In the genomic region with DNA sequence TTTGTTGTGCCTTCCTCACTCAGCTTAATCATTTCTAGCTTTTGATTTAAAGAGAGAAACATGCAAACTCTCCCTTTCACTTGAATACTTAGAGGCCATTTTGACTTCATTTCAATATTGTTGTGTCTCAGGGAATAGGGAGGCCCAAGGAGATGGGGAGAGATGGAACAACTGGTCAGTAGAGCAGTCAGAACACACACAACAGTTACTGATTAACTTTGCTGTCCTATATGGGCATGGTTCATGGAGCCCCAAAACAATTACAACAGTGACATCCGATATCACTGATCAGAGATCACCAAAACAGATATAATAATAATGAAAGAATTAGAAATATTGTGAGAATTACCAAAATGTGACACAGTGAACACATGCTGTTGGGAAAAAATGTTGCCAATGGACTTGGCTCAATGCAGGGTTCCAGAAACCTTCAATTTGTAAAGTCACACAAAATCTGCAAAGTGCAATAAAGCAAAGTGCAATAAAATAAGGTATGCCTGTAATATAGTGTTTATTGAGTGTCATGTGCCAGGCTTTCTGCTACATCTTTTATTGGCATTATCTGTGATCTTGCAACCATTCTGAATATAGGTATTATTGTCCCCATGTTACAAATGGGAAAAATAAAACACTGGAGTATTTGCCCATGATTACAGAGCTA, we compare ENCODE assay signal across 14 cellular contexts. TPM values are rescaled to one million over a fixed set of nuclear protein-coding genes. Genes with fewer than 3 reads are reported as not detected.
DNase-seq lines count a peak whose midpoint lies in the region; ATAC-seq and TF ChIP-seq lines count a peak whose summit lies in the region.
"Had no signal": no experiment of that assay in that cellular context is flagged by ENCODE, and none has a peak within 500 bp of the region (broad histone marks: within the 10 kb centered on the region; RNA-seq: fewer than 3 reads in every experiment).

No MANE protein-coding gene starts in this region.

- peak overlapping the region; percentile 30 for H3K27ac Mint-ChIP-seq in endothelial cell (ENCODE audit: unreplicated experiment)
- no peak overlapping the region for H3K27ac Mint-ChIP-seq in activated T-helper 2 cell treated with anti-CD3 and anti-CD28 coated beads, Interferon-gamma antibody, Interleukin-2, Interleukin-4, amounts not matched to agents 10 μg/mL and 5 μg/mL and 100 μg/mL, durations not matched to agents 14 hours and 24 hours and 36 hours
- H3K27ac Mint-ChIP-seq: B cell; CD8-positive, alpha-beta T cell; GM23338; IgD-negative memory B cell had no signal

- peaks cover 3% of the 10 kb centered on the region for H3K9me3 ChIP-seq in mucosa of descending colon

- DNase-seq in DMS53 (lab: John Stamatoyannopoulos, UW) = peak; percentile 48
- no peak for DNase-seq in DMS53 treated with DMSO at 0.1 percent for 48 hours (lab: John Stamatoyannopoulos, UW; ENCODE audit: unreplicated experiment)
- DNase-seq in endothelial cell (ENCODE audit: low spot score) = no peak
- DNase-seq in mucosa of descending colon = no peak
- no peak for DNase-seq in activated T-helper 2 cell treated with anti-CD3 and anti-CD28 coated beads, Interferon-gamma antibody, Interleukin-2, Interleukin-4, amounts not matched to agents 10 μg/mL and 5 μg/mL and 100 μg/mL, durations not matched to agents 14 hours and 24 hours and 36 hours (ENCODE audit: low spot score)
- DNase-seq in OCI-M1 (lab: John Stamatoyannopoulos, UW) = no peak
- DNase-seq: Calu3; CD8-positive, alpha-beta T cell; HCEC 1CT had no signal

- ATAC-seq in mucosa of descending colon (peak; percentile 64), GM19324 (IDR thresholded peaks at IDR 0.05; ENCODE audit: low FRiP score, unreplicated experiment) (no peak)
- ATAC-seq: CD8-positive, alpha-beta T cell; GM23338 had no signal

- H3K4me3 Mint-ChIP-seq in endothelial cell (ENCODE audit: unreplicated experiment) = no peak overlapping the region
- H3K4me3 Mint-ChIP-seq in activated T-helper 2 cell treated with anti-CD3 and anti-CD28 coated beads, Interferon-gamma antibody, Interleukin-2, Interleukin-4, amounts not matched to agents 10 μg/mL and 5 μg/mL and 100 μg/mL, durations not matched to agents 14 hours and 24 hours and 36 hours (ENCODE audit: low read depth) = no peak overlapping the region
- H3K4me3 Mint-ChIP-seq: B cell; CD8-positive, alpha-beta T cell; GM23338; IgD-negative memory B cell had no signal

- no peaks in the 10 kb centered on the region for H3K36me3 Mint-ChIP-seq in endothelial cell (ENCODE audit: low read depth, unreplicated experiment)
- no peaks in the 10 kb centered on the region for H3K36me3 Mint-ChIP-seq in activated T-helper 2 cell treated with anti-CD3 and anti-CD28 coated beads, Interferon-gamma antibody, Interleukin-2, Interleukin-4, amounts not matched to agents 10 μg/mL and 5 μg/mL and 100 μg/mL, durations not matched to agents 14 hours and 24 hours and 36 hours (ENCODE audit: low read depth)
- H3K36me3 Mint-ChIP-seq: CD8-positive, alpha-beta T cell; IgD-negative memory B cell had no signal

- TF ChIP-seq CTCF in endothelial cell (IDR thresholded peaks at IDR 0.05; ENCODE audit: unreplicated experiment) (no peak), mucosa of descending colon (IDR thresholded peaks at IDR 0.05) (no peak)

- H3K9me3 Mint-ChIP-seq in endothelial cell (ENCODE audit: unreplicated experiment) = no peaks in the 10 kb centered on the region
- H3K9me3 Mint-ChIP-seq in activated T-helper 2 cell treated with anti-CD3 and anti-CD28 coated beads, Interferon-gamma antibody, Interleukin-2, Interleukin-4, amounts not matched to agents 10 μg/mL and 5 μg/mL and 100 μg/mL, durations not matched to agents 14 hours and 24 hours and 36 hours = peaks cover 13% of the 10 kb centered on the region

- H3K4me1 ChIP-seq in mucosa of descending colon (ENCODE audit: low read depth) = peaks cover 40% of the 10 kb centered on the region
- H3K4me1 ChIP-seq: BLaER1 treated with 17β-estradiol and CSF1 and Interleukin-3, amounts not matched to agents 10 nM and 100 nM had no signal

- H3K4me3 ChIP-seq in mucosa of descending colon = no peak overlapping the region
- H3K4me3 ChIP-seq: BLaER1 treated with 17β-estradiol and CSF1 and Interleukin-3, amounts not matched to agents 10 nM and 100 nM; GM23338 had no signal

- no peaks in the 10 kb centered on the region for H3K36me3 ChIP-seq in mucosa of descending colon (ENCODE audit: low read depth)
- H3K36me3 ChIP-seq: BLaER1 treated with 17β-estradiol and CSF1 and Interleukin-3, amounts not matched to agents 10 nM and 100 nM had no signal

- H3K27me3 Mint-ChIP-seq in endothelial cell (ENCODE audit: unreplicated experiment) = peaks cover 4% of the 10 kb centered on the region
- H3K27me3 Mint-ChIP-seq in activated T-helper 2 cell treated with anti-CD3 and anti-CD28 coated beads, Interferon-gamma antibody, Interleukin-2, Interleukin-4, amounts not matched to agents 10 μg/mL and 5 μg/mL and 100 μg/mL, durations not matched to agents 14 hours and 24 hours and 36 hours (ENCODE audit: low read depth) = peaks cover 2% of the 10 kb centered on the region
- H3K27me3 Mint-ChIP-seq: B cell had no signal

- peaks cover 8% of the 10 kb centered on the region for H3K4me1 Mint-ChIP-seq in endothelial cell (ENCODE audit: unreplicated experiment)
- H3K4me1 Mint-ChIP-seq in activated T-helper 2 cell treated with anti-CD3 and anti-CD28 coated beads, Interferon-gamma antibody, Interleukin-2, Interleukin-4, amounts not matched to agents 10 μg/mL and 5 μg/mL and 100 μg/mL, durations not matched to agents 14 hours and 24 hours and 36 hours (ENCODE audit: low read depth) = peaks cover 16% of the 10 kb centered on the region
- H3K4me1 Mint-ChIP-seq: B cell, IgD-negative memory B cell had no signal

- intact Hi-C loops in mucosa of descending colon (cut with DNase I, micrococcal nuclease) = no loop called here
- intact Hi-C loops in activated T-helper 2 cell treated with anti-CD3 and anti-CD28 coated beads, Interferon-gamma antibody, Interleukin-2, Interleukin-4, amounts not matched to agents 10 μg/mL and 5 μg/mL and 100 μg/mL, durations not matched to agents 14 hours and 24 hours and 36 hours (cut with micrococcal nuclease) = loop anchor here (10.0 kb wide), 1 partner anchor 78 kb away; no protein-coding TSS in a partner anchor

RNA-seq across cellular contexts. Expression of a gene that starts 38.2 kb away (rescaled TPM):
- 43.4 TPM for total RNA-seq in endothelial cell (ENCODE audit: unreplicated experiment)
- total RNA-seq in mucosa of descending colon = 10 to 100 TPM; 17.4 to 25.6 (median 22.1) TPM
- total RNA-seq in activated T-helper 2 cell treated with anti-CD3 and anti-CD28 coated beads, Interferon-gamma antibody, Interleukin-2, Interleukin-4, amounts not matched to agents 10 μg/mL and 5 μg/mL and 100 μg/mL, durations not matched to agents 14 hours and 24 hours and 36 hours = 17.4 and 18.4 TPM in 2 replicates
